ENCODE assay signal across 10 cellular contexts in the genomic region with DNA sequence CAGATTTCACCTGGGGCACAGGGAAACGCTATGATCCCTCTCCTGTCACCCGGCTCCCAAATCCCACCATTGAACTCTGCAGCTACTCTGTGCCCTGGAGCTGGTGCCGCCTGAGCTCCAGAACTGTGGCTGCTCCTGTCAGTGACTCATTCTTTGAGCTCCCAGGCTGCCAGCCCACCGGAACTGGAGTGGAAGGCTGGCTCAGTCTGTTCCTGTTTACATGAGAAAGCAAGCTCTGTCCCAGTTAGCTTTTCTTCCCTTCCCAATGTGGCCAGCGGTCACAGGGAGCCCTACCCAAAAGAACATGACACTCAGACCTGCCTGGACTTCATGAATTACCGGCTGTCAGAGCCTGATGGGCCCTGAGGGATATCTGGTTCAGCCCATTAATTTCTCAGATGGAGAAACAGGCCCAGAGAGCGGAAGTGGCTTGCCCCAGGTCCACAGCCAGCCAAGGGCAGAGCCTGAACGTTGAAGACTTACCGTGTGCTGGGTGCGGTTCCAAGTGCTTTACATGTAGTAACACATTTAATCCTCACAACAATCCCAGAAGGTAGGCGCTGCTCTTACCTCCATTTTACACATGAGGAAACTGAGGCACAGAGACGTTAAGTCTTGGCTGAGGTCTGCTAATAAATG. TPM values are rescaled to one million over a fixed set of nuclear protein-coding genes. Genes with fewer than 3 reads are reported as not detected.
DNase-seq lines count a peak whose midpoint lies in the region; TF ChIP-seq lines count a peak whose summit lies in the region.
"Had no signal": no experiment of that assay in that cellular context is flagged by ENCODE, and none has a peak within 500 bp of the region (broad histone marks: within the 10 kb centered on the region; RNA-seq: fewer than 3 reads in every experiment).

No MANE protein-coding gene starts in this region.

- 42 to 52% methylated on average over 12 of the region's 12 CpGs for WGBS in esophagus, 2 donors

- H3K9me3 ChIP-seq in esophagus (ENCODE audit: control insufficient read depth in 2 of 2, insufficient read depth in 1 of 2, low read depth in 1 of 2, low read length in 1 of 2): no peaks in the 10 kb centered on the region

- peak; percentile 74 for DNase-seq in DMS53 (lab: John Stamatoyannopoulos, UW)
- DNase-seq in neural crest cell (ENCODE audit: low read depth, low spot score): no peak
- DNase-seq in activated T-helper 1 cell treated with anti-CD3 and anti-CD28 coated beads, Interleukin-12 subunit alpha, Interleukin-12 subunit beta, Interleukin-2, Interleukin-4 antibody, amounts not matched to agents 30 ng/mL and 10 ng/mL and 1 ng/mL, durations not matched to agents 14 hours and 24 hours and 36 hours (ENCODE audit: low spot score): no peak
- DNase-seq in SKM-1 treated with dmso at 0.1 percent for 144 hours (lab: John Stamatoyannopoulos, UW; ENCODE audit: unreplicated experiment): no peak
- DNase-seq in NCI-H146 treated with DMSO at 0.1 percent for 48 hours (lab: John Stamatoyannopoulos, UW; ENCODE audit: unreplicated experiment): no peak
- DNase-seq in NCI-H187 (lab: John Stamatoyannopoulos, UW): no peak
- DNase-seq: activated gamma-delta T cell treated with Interleukin-2 at 50 U/mL for 16 hours; stimulated activated naive CD8-positive, alpha-beta T cell treated with anti-CD3 and anti-CD28 coated beads, Interleukin-15, Interleukin-2, amounts not matched to agents 100 U/mL and 50 U/mL, for 24 hours had no signal

- H3K27ac Mint-ChIP-seq in neural crest cell (ENCODE audit: unreplicated experiment): peak overlapping the region; percentile 46
- H3K27ac Mint-ChIP-seq in activated T-helper 1 cell treated with anti-CD3 and anti-CD28 coated beads, Interleukin-12 subunit alpha, Interleukin-12 subunit beta, Interleukin-2, Interleukin-4 antibody, amounts not matched to agents 30 ng/mL and 10 ng/mL and 1 ng/mL, durations not matched to agents 14 hours and 24 hours and 36 hours: no peak overlapping the region

- H3K36me3 ChIP-seq in esophagus (ENCODE audit: control insufficient read depth in 2 of 2, insufficient read depth in 2 of 2, low read length in 1 of 2): no peaks in the 10 kb centered on the region

- no peaks in the 10 kb centered on the region for H3K36me3 Mint-ChIP-seq in neural crest cell (ENCODE audit: low read depth)
- H3K36me3 Mint-ChIP-seq in activated T-helper 1 cell treated with anti-CD3 and anti-CD28 coated beads, Interleukin-12 subunit alpha, Interleukin-12 subunit beta, Interleukin-2, Interleukin-4 antibody, amounts not matched to agents 30 ng/mL and 10 ng/mL and 1 ng/mL, durations not matched to agents 14 hours and 24 hours and 36 hours (ENCODE audit: low read depth): no peaks in the 10 kb centered on the region

- peaks cover 3 to 8% of the 10 kb centered on the region in 2 donors for H3K4me1 ChIP-seq in esophagus (ENCODE audit: control insufficient read depth in 2 of 2, insufficient read depth in 2 of 2, low read length in 1 of 2)

- H3K4me3 ChIP-seq in esophagus (ENCODE audit: low read depth in 1 of 2, low read length in 2 of 2): no peak overlapping the region

- no peak overlapping the region for H3K4me3 Mint-ChIP-seq in neural crest cell
- H3K4me3 Mint-ChIP-seq in activated T-helper 1 cell treated with anti-CD3 and anti-CD28 coated beads, Interleukin-12 subunit alpha, Interleukin-12 subunit beta, Interleukin-2, Interleukin-4 antibody, amounts not matched to agents 30 ng/mL and 10 ng/mL and 1 ng/mL, durations not matched to agents 14 hours and 24 hours and 36 hours: no peak overlapping the region

- no peaks in the 10 kb centered on the region for H3K27me3 Mint-ChIP-seq in neural crest cell (ENCODE audit: low read depth)
- peaks cover 20% of the 10 kb centered on the region for H3K27me3 Mint-ChIP-seq in activated T-helper 1 cell treated with anti-CD3 and anti-CD28 coated beads, Interleukin-12 subunit alpha, Interleukin-12 subunit beta, Interleukin-2, Interleukin-4 antibody, amounts not matched to agents 30 ng/mL and 10 ng/mL and 1 ng/mL, durations not matched to agents 14 hours and 24 hours and 36 hours (ENCODE audit: insufficient read depth)

- H3K27ac ChIP-seq in esophagus (ENCODE audit: low read depth in 2 of 2, low read length in 1 of 2): peak overlapping the region; percentile 41 to 58

- H3K9me3 Mint-ChIP-seq in neural crest cell: no peaks in the 10 kb centered on the region
- H3K9me3 Mint-ChIP-seq in activated T-helper 1 cell treated with anti-CD3 and anti-CD28 coated beads, Interleukin-12 subunit alpha, Interleukin-12 subunit beta, Interleukin-2, Interleukin-4 antibody, amounts not matched to agents 30 ng/mL and 10 ng/mL and 1 ng/mL, durations not matched to agents 14 hours and 24 hours and 36 hours: no peaks in the 10 kb centered on the region

- peaks cover 32% of the 10 kb centered on the region for H3K4me1 Mint-ChIP-seq in neural crest cell
- no peaks in the 10 kb centered on the region for H3K4me1 Mint-ChIP-seq in activated T-helper 1 cell treated with anti-CD3 and anti-CD28 coated beads, Interleukin-12 subunit alpha, Interleukin-12 subunit beta, Interleukin-2, Interleukin-4 antibody, amounts not matched to agents 30 ng/mL and 10 ng/mL and 1 ng/mL, durations not matched to agents 14 hours and 24 hours and 36 hours (ENCODE audit: low read depth)

- TF ChIP-seq CTCF in neural crest cell (conservative IDR thresholded peaks at IDR 0.05): no peak

- H3K27me3 ChIP-seq in esophagus (ENCODE audit: control insufficient read depth in 1 of 2, insufficient read depth in 2 of 2, low read length in 2 of 2): no peaks in the 10 kb centered on the region

- intact Hi-C loops in activated T-helper 1 cell treated with anti-CD3 and anti-CD28 coated beads, Interleukin-12 subunit alpha, Interleukin-12 subunit beta, Interleukin-2, Interleukin-4 antibody, amounts not matched to agents 30 ng/mL and 10 ng/mL and 1 ng/mL, durations not matched to agents 14 hours and 24 hours and 36 hours (cut with micrococcal nuclease): no loop called here

TF ChIP-seq in PFSK-1, 5 proteins besides CTCF, POLR2A, EP300 and RAD21:
- TF ChIP-seq, protein P1, sequence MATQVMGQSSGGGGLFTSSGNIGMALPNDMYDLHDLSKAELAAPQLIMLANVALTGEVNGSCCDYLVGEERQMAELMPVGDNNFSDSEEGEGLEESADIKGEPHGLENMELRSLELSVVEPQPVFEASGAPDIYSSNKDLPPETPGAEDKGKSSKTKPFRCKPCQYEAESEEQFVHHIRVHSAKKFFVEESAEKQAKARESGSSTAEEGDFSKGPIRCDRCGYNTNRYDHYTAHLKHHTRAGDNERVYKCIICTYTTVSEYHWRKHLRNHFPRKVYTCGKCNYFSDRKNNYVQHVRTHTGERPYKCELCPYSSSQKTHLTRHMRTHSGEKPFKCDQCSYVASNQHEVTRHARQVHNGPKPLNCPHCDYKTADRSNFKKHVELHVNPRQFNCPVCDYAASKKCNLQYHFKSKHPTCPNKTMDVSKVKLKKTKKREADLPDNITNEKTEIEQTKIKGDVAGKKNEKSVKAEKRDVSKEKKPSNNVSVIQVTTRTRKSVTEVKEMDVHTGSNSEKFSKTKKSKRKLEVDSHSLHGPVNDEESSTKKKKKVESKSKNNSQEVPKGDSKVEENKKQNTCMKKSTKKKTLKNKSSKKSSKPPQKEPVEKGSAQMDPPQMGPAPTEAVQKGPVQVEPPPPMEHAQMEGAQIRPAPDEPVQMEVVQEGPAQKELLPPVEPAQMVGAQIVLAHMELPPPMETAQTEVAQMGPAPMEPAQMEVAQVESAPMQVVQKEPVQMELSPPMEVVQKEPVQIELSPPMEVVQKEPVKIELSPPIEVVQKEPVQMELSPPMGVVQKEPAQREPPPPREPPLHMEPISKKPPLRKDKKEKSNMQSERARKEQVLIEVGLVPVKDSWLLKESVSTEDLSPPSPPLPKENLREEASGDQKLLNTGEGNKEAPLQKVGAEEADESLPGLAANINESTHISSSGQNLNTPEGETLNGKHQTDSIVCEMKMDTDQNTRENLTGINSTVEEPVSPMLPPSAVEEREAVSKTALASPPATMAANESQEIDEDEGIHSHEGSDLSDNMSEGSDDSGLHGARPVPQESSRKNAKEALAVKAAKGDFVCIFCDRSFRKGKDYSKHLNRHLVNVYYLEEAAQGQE (IDR thresholded peaks at IDR 0.05; ENCODE audit: insufficient read depth in 1 of 2, low read depth in 2 of 2, low read length in 2 of 2): no peak; a peak in 1 of 4 replicates
- TF ChIP-seq POLR2AphosphoS5 (IDR thresholded peaks at IDR 0.05; ENCODE audit: low read depth, low read length) (peak; percentile 75; the same call in 1 of the 2 replicates), SIN3A (IDR thresholded peaks at IDR 0.05; ENCODE audit: borderline replicate concordance, insufficient read depth, low read length) (peak; percentile 42; the same call in 1 of the 2 replicates), FOXP2 (optimal IDR thresholded peaks at IDR 0.05; ENCODE audit: borderline replicate concordance, extremely low read depth, extremely low read length, insufficient read depth) (peak; percentile 97), TAF1 (IDR thresholded peaks at IDR 0.05; ENCODE audit: borderline replicate concordance, insufficient read depth, low read length) (peak; percentile 77; the same call in 1 of the 2 replicates)

RNA-seq across cellular contexts. Expression of a gene that starts 23.8 kb away (rescaled TPM):
- polyA plus RNA-seq in PFSK-1 (2012; ENCODE audit: insufficient read length, low read depth): 0.50 TPM
- polyA plus RNA-seq in esophagus: under 1 TPM; 0.02 to 0.18 TPM
- total RNA-seq in neural crest cell: 0.19 and 0.50 TPM in 2 replicates
- total RNA-seq in activated T-helper 1 cell treated with anti-CD3 and anti-CD28 coated beads, Interleukin-12 subunit alpha, Interleukin-12 subunit beta, Interleukin-2, Interleukin-4 antibody, amounts not matched to agents 30 ng/mL and 10 ng/mL and 1 ng/mL, durations not matched to agents 14 hours and 24 hours and 36 hours: 0.81 and 0.86 TPM in 2 replicates

RNA-seq across cellular contexts. Expression of a gene that starts 41.8 kb away (rescaled TPM):
- 6.5 TPM for polyA plus RNA-seq in PFSK-1 (2012; ENCODE audit: insufficient read length, low read depth)
- polyA plus RNA-seq in esophagus: under 1 TPM; 0.21 to 0.47 TPM
- 6.1 and 6.4 TPM in 2 replicates for total RNA-seq in neural crest cell
- total RNA-seq in activated T-helper 1 cell treated with anti-CD3 and anti-CD28 coated beads, Interleukin-12 subunit alpha, Interleukin-12 subunit beta, Interleukin-2, Interleukin-4 antibody, amounts not matched to agents 30 ng/mL and 10 ng/mL and 1 ng/mL, durations not matched to agents 14 hours and 24 hours and 36 hours: not detected in 2 replicates

RNA-seq across cellular contexts. Expression of a gene that starts 51.2 kb away (rescaled TPM):
- polyA plus RNA-seq in PFSK-1 (2012; ENCODE audit: insufficient read length, low read depth): 0.95 TPM
- polyA plus RNA-seq in esophagus: 1 to 10 TPM in 1 of 2 donors, under 1 TPM in 1; 0.78 to 5.5 TPM
- 1.5 and 1.7 TPM in 2 replicates for total RNA-seq in neural crest cell
- 0.52 and 0.93 TPM in 2 replicates for total RNA-seq in activated T-helper 1 cell treated with anti-CD3 and anti-CD28 coated beads, Interleukin-12 subunit alpha, Interleukin-12 subunit beta, Interleukin-2, Interleukin-4 antibody, amounts not matched to agents 30 ng/mL and 10 ng/mL and 1 ng/mL, durations not matched to agents 14 hours and 24 hours and 36 hours
